ENCODE assay signal across 13 cellular contexts in genomic region chr5:6744841-6745705, GRCh38. TPM values are rescaled to one million over a fixed set of nuclear protein-coding genes. Genes with fewer than 3 reads are reported as not detected.
DNase-seq lines count a peak whose midpoint lies in the region; ATAC-seq and TF ChIP-seq lines count a peak whose summit lies in the region.
"Had no signal": no experiment of that assay in that cellular context is flagged by ENCODE, and none has a peak within 500 bp of the region (broad histone marks: within the 10 kb centered on the region; RNA-seq: fewer than 3 reads in every experiment).

No MANE protein-coding gene starts in this region.

- H3K4me2 ChIP-seq in SK-N-SH = no peak overlapping the region

- WGBS in SK-N-SH (ENCODE audit: low lambda C conversion rate) = 86% methylated on average over 12 of the region's 12 CpGs

- H3K4me3 Mint-ChIP-seq in activated T-cell treated with anti-CD3 and anti-CD28 coated beads, Interleukin-2, amount 50 U/mL, for 24 hours = no peak overlapping the region
- no peak overlapping the region for H3K4me3 Mint-ChIP-seq in stimulated activated naive B cell treated with anti-CD40 and anti-IgM and Interleukin-4, amounts not matched to agents 10 μg/mL and 1 μg/mL and 100 μg/mL, for 72 hours

- H3K9me2 ChIP-seq in SK-N-SH = no peaks in the 10 kb centered on the region

- H3K36me3 Mint-ChIP-seq in activated T-cell treated with anti-CD3 and anti-CD28 coated beads, Interleukin-2, amount 50 U/mL, for 24 hours (ENCODE audit: low read depth) = peaks cover 97% of the 10 kb centered on the region
- peaks cover 57 to 66% of the 10 kb centered on the region in 2 donors for H3K36me3 Mint-ChIP-seq in stimulated activated naive B cell treated with anti-CD40 and anti-IgM and Interleukin-4, amounts not matched to agents 10 μg/mL and 1 μg/mL and 100 μg/mL, for 72 hours

- POLR2A ChIA-PET in SK-N-SH (lab: Yijun Ruan, JAX) = interaction anchor here (1.3 kb wide), 1 partner anchor 112 kb away, joined by 4 read pairs; the partner anchor contains the start of gene SRD5A1

- H2AFZ ChIP-seq in SK-N-SH (ENCODE audit: low read depth) = no peak overlapping the region

- intact Hi-C loops in left cardiac atrium (cut with DNase I) = loop anchor here (5.0 to 10.0 kb wide), 4 partner anchors 113 to 1250 kb away; partner anchors contain the start of genes MED10 (in 1 of the 2), NSUN2 (in 1 of the 2) and SRD5A1 (in 1 of the 2)

- no peak for DNase-seq in activated T-cell treated with anti-CD3 and anti-CD28 coated beads, Interleukin-2, amount 50 U/mL, for 24 hours
- no peak for DNase-seq in activated T-cell treated with anti-CD3 and anti-CD28 coated beads, Interleukin-2, amount 50 U/mL, for 48 hours
- no peak for DNase-seq in SK-N-SH
- DNase-seq in left cardiac atrium = no peak
- DNase-seq in stimulated activated naive B cell treated with anti-CD40 and anti-IgM and Interleukin-4, amounts not matched to agents 10 μg/mL and 1 μg/mL and 100 μg/mL, for 72 hours = no peak
- DNase-seq in nucleus accumbens (lab: John Stamatoyannopoulos, UW) = no peak
- DNase-seq in dermis blood vessel endothelial cell = no peak
- DNase-seq: islet precursor cell, NCI-H2227 treated with DMSO at 0.1 percent for 48 hours had no signal

- H3K27me3 Mint-ChIP-seq in activated T-cell treated with anti-CD3 and anti-CD28 coated beads, Interleukin-2, amount 50 U/mL, for 24 hours = no peaks in the 10 kb centered on the region
- H3K27me3 Mint-ChIP-seq in stimulated activated naive B cell treated with anti-CD40 and anti-IgM and Interleukin-4, amounts not matched to agents 10 μg/mL and 1 μg/mL and 100 μg/mL, for 72 hours = no peaks in the 10 kb centered on the region

- peaks cover 55% of the 10 kb centered on the region for H4K20me1 ChIP-seq in SK-N-SH (ENCODE audit: insufficient read depth)

- peaks cover 10% of the 10 kb centered on the region for H3K4me1 Mint-ChIP-seq in activated T-cell treated with anti-CD3 and anti-CD28 coated beads, Interleukin-2, amount 50 U/mL, for 24 hours (ENCODE audit: low read depth)
- peaks cover 10 to 16% of the 10 kb centered on the region in 2 donors for H3K4me1 Mint-ChIP-seq in stimulated activated naive B cell treated with anti-CD40 and anti-IgM and Interleukin-4, amounts not matched to agents 10 μg/mL and 1 μg/mL and 100 μg/mL, for 72 hours

- ATAC-seq in left cardiac atrium (peak; percentile 16 to 36), GM19463 (IDR thresholded peaks at IDR 0.05; ENCODE audit: unreplicated experiment) (no peak)
- ATAC-seq in stimulated activated naive B cell treated with anti-CD40 and anti-IgM and Interleukin-4, amounts not matched to agents 10 μg/mL and 1 μg/mL and 100 μg/mL, for 72 hours (replicated peaks) = no peak

- H3K79me2 ChIP-seq in SK-N-SH (ENCODE audit: insufficient read depth) = peaks cover 80% of the 10 kb centered on the region

- H3K27ac Mint-ChIP-seq in activated T-cell treated with anti-CD3 and anti-CD28 coated beads, Interleukin-2, amount 50 U/mL, for 24 hours = peak overlapping the region; percentile 26
- peak overlapping the region; percentile 51 for H3K27ac Mint-ChIP-seq in stimulated activated naive B cell treated with anti-CD40 and anti-IgM and Interleukin-4, amounts not matched to agents 10 μg/mL and 1 μg/mL and 100 μg/mL, for 72 hours

- peaks cover 30 to 60% of the 10 kb centered on the region in 2 experiments for H3K36me3 ChIP-seq in SK-N-SH (replicated peaks in 1 of 2; ENCODE audit: control insufficient read depth in 1 of 2, insufficient read depth in 2 of 2, low read length in 1 of 2)
- H3K36me3 ChIP-seq: ovary had no signal

- TF ChIP-seq EP300 in SK-N-SH (IDR thresholded peaks at IDR 0.05; ENCODE audit: borderline replicate concordance in 1 of 2, low read depth in 1 of 2, low read length in 1 of 2) = no peak

- no peaks in the 10 kb centered on the region for H3K27me3 ChIP-seq in SK-N-SH (ENCODE audit: insufficient read depth)
- H3K27me3 ChIP-seq: ovary had no signal

- peaks cover 0 to 10% of the 10 kb centered on the region in 2 experiments; a peak in 1 of 4 replicates for H3K4me1 ChIP-seq in SK-N-SH (ENCODE audit: control insufficient read depth in 1 of 2, insufficient read depth in 2 of 2, low read depth in 1 of 2, low read length in 1 of 2)

- no peaks in the 10 kb centered on the region for H3F3A ChIP-seq in SK-N-SH (replicated peaks; ENCODE audit: insufficient read depth)

- H3K4me3 ChIP-seq in SK-N-SH (ENCODE audit: low read depth in 2 of 2, low read length in 1 of 2) = no peak overlapping the region; a peak in 1 of 4 replicates
- H3K4me3 ChIP-seq: mucosa of descending colon, ovary, SK-N-MC had no signal

- H3K9me3 ChIP-seq in SK-N-SH = no peaks in the 10 kb centered on the region
- H3K9me3 ChIP-seq: mucosa of descending colon, ovary had no signal

- TF ChIP-seq CTCF in SK-N-SH (IDR thresholded peaks at IDR 0.05) = no peak

- H3K27ac ChIP-seq in SK-N-SH (ENCODE audit: low read depth in 2 of 2, low read length in 1 of 2) = peak overlapping the region in 1 of 2 experiments; percentile 6; a peak in 1 of 4 replicates
- H3K27ac ChIP-seq: ovary, SK-N-MC had no signal

- no peak overlapping the region for H3K9ac ChIP-seq in SK-N-SH

- H3K9me3 Mint-ChIP-seq in activated T-cell treated with anti-CD3 and anti-CD28 coated beads, Interleukin-2, amount 50 U/mL, for 24 hours = no peaks in the 10 kb centered on the region
- H3K9me3 Mint-ChIP-seq in stimulated activated naive B cell treated with anti-CD40 and anti-IgM and Interleukin-4, amounts not matched to agents 10 μg/mL and 1 μg/mL and 100 μg/mL, for 72 hours = no peaks in the 10 kb centered on the region

- no peak for TF ChIP-seq RAD21 in SK-N-SH (IDR thresholded peaks at IDR 0.05; ENCODE audit: low read length)

- CTCF ChIA-PET in SK-N-SH (lab: Yijun Ruan, JAX) = interaction anchor here (0.6 to 3.6 kb wide), 36 partner anchors 9 to 1322 kb away, joined by 3 to 37 read pairs (median 4); partner anchors contain the start of genes FASTKD3, MTRR, NSUN2 and SRD5A1

TF ChIP-seq in SK-N-SH, 30 proteins besides CTCF, POLR2A, EP300 and RAD21:
- TF ChIP-seq USF2 (IDR thresholded peaks at IDR 0.05; ENCODE audit: borderline replicate concordance, low read depth, low read length) (no peak), MXI1 (IDR thresholded peaks at IDR 0.05; ENCODE audit: low read depth, low read length) (peak; percentile 44; the same call in 1 of the 2 replicates), TAF1 (IDR thresholded peaks at IDR 0.05; ENCODE audit: borderline replicate concordance, low read depth, low read length) (no peak), YY1 (IDR thresholded peaks at IDR 0.05; ENCODE audit: low read depth) (no peak), GATA2 (CRISPR knock-in tag; IDR thresholded peaks at IDR 0.05) (no peak), NRF1 (IDR thresholded peaks at IDR 0.05; ENCODE audit: low read depth, low read length) (no peak)

RNA-seq across cellular contexts. Expression of gene TENT4A, which starts 31.8 kb away (rescaled TPM):
- 5.2 and 6.0 TPM in 2 replicates for polyA plus RNA-seq in SK-N-SH (2012; rRNA removed)
- polyA plus RNA-seq in SK-N-SH (2012; cell fraction: cytosol; rRNA removed) = 4.2 and 4.5 TPM in 2 replicates
- 40.7 and 44.6 TPM in 2 replicates for polyA plus RNA-seq in SK-N-SH (2012; cell fraction: nucleus; rRNA removed)
- total RNA-seq in left cardiac atrium (10 to 100 TPM; 12.1 to 14.8 TPM), dermis blood vessel endothelial cell (7.8 and 12.2 TPM in 2 replicates)

Comparison
In these comparisons a context has a peak if more than half of its experiments do, and no peak if none do; other contexts are left out.
1. ATAC-seq: peak in left cardiac atrium (2 of 2); none in stimulated activated naive B cell treated with anti-CD40 and anti-IgM and Interleukin-4, amounts not matched to agents 10 μg/mL and 1 μg/mL and 100 μg/mL, for 72 hours (0 of 2) and GM19463 (single experiment).